In the genomic region with DNA sequence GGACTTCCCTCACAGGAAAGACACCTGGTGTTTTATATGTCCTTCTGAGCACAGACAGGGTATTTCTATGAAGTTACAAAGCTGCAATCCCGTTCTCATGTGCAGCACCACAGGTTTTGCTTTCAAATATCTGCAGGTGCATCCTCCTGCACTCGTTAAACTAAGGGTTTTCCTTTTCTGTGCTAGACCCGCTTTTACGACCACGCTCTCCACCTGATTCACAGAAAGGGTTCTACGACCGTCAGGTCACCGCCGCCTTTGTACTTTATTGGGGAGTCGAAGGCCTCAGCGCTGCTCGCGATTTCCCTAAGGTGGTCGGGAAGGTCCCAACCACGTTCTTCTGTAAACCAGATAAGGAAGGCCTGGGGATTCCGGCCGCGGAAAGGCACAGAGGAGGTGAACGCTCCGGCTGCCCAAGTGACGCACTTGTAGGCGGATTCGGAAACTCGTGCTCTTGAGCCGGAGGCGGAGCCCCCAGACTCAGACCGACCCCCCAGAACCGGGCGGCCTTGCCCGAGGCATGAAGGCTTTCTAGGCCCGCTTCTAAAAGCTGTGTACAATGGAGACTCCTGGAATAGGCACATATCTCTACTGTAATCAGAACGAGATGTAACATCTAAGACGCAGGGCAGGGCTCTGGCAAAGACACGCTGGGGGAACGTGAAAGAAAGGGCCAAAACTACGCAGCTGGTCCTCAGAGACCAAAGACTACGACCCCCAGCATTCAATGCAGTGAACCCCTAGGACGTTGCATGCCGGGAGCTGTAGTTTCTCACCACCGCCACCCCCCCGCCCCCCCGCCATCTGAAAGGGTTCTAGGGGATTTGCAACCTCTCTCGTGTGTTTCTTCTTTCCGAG, we compare ENCODE assay signal across 1 cellular context.
A peak's percentile ranks its signal among the peaks of the same experiment; 100 is the strongest.
TF ChIP-seq lines count a peak whose summit lies in the region.

No MANE protein-coding gene starts in this region.

TF ChIP-seq in K562, 482 proteins besides CTCF, POLR2A, EP300 and RAD21 (continued from another document and continues in another):
- TF ChIP-seq, protein P1, sequence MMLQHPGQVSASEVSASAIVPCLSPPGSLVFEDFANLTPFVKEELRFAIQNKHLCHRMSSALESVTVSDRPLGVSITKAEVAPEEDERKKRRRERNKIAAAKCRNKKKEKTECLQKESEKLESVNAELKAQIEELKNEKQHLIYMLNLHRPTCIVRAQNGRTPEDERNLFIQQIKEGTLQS (IDR thresholded peaks at IDR 0.05) = no peak
- TF ChIP-seq, protein P1 (CRISPR knock-in tag; conservative IDR thresholded peaks at IDR 0.05) = no peak
- TF ChIP-seq CCNT2 (IDR thresholded peaks at IDR 0.05; ENCODE audit: borderline replicate concordance, extremely low read depth, insufficient read length, low read depth, low read length) (no peak), ARHGAP35 (IDR thresholded peaks at IDR 0.05; ENCODE audit: partially characterized antibody) (no peak), TRIM24 (IDR thresholded peaks at IDR 0.05) (no peak), U2AF1 (optimal IDR thresholded peaks at IDR 0.05; ENCODE audit: low read depth, low read length) (no peak), NFE2L1 (tag; IDR thresholded peaks at IDR 0.05; ENCODE audit: borderline replicate concordance, low read depth) (no peak), KLF6 (CRISPR knock-in tag; IDR thresholded peaks at IDR 0.05; ENCODE audit: borderline replicate concordance) (no peak), KAT2B (IDR thresholded peaks at IDR 0.05; ENCODE audit: low read depth, low read length) (no peak), HDAC6 (IDR thresholded peaks at IDR 0.05; ENCODE audit: low read depth, low read length) (no peak), PHTF2 (CRISPR knock-in tag; IDR thresholded peaks at IDR 0.05) (no peak), ZNF644 (tag; IDR thresholded peaks at IDR 0.05; ENCODE audit: low read depth) (peak; percentile 94), ZNF785 (CRISPR knock-in tag; IDR thresholded peaks at IDR 0.05) (no peak), ZNF583 (CRISPR knock-in tag; IDR thresholded peaks at IDR 0.05) (0 out of 2 replicates have a peak, but pooled peaks have one; percentile 21), TSC22D4 (tag; IDR thresholded peaks at IDR 0.05) (no peak), FOXK2 (conservative IDR thresholded peaks at IDR 0.05 in 1 of 2, IDR thresholded peaks at IDR 0.05 in 1 of 2; ENCODE audit: low read depth in 2 of 2) (no peak), TCF7 (IDR thresholded peaks at IDR 0.05; ENCODE audit: borderline replicate concordance) (no peak), STAT5A (IDR thresholded peaks at IDR 0.05; ENCODE audit: borderline replicate concordance, low read length) (no peak), PHF21A (IDR thresholded peaks at IDR 0.05; ENCODE audit: borderline replicate concordance, low read depth) (no peak), RBM25 (IDR thresholded peaks at IDR 0.05; ENCODE audit: low read depth, low read length, severe bottlenecking) (no peak), CBX5 (IDR thresholded peaks at IDR 0.05; ENCODE audit: borderline replicate concordance, low read depth) (no peak), BMI1 (IDR thresholded peaks at IDR 0.05; ENCODE audit: low read length) (no peak), POLR2AphosphoS2 (IDR thresholded peaks at IDR 0.05; ENCODE audit: low read length) (no peak)
- TF ChIP-seq, protein P2, sequence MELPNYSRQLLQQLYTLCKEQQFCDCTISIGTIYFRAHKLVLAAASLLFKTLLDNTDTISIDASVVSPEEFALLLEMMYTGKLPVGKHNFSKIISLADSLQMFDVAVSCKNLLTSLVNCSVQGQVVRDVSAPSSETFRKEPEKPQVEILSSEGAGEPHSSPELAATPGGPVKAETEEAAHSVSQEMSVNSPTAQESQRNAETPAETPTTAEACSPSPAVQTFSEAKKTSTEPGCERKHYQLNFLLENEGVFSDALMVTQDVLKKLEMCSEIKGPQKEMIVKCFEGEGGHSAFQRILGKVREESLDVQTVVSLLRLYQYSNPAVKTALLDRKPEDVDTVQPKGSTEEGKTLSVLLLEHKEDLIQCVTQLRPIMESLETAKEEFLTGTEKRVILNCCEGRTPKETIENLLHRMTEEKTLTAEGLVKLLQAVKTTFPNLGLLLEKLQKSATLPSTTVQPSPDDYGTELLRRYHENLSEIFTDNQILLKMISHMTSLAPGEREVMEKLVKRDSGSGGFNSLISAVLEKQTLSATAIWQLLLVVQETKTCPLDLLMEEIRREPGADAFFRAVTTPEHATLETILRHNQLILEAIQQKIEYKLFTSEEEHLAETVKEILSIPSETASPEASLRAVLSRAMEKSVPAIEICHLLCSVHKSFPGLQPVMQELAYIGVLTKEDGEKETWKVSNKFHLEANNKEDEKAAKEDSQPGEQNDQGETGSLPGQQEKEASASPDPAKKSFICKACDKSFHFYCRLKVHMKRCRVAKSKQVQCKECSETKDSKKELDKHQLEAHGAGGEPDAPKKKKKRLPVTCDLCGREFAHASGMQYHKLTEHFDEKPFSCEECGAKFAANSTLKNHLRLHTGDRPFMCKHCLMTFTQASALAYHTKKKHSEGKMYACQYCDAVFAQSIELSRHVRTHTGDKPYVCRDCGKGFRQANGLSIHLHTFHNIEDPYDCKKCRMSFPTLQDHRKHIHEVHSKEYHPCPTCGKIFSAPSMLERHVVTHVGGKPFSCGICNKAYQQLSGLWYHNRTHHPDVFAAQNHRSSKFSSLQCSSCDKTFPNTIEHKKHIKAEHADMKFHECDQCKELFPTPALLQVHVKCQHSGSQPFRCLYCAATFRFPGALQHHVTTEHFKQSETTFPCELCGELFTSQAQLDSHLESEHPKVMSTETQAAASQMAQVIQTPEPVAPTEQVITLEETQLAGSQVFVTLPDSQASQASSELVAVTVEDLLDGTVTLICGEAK (IDR thresholded peaks at IDR 0.05) = no peak
- TF ChIP-seq, protein P2 (CRISPR knock-in tag; IDR thresholded peaks at IDR 0.05) = no peak
- TF ChIP-seq, protein P3, sequence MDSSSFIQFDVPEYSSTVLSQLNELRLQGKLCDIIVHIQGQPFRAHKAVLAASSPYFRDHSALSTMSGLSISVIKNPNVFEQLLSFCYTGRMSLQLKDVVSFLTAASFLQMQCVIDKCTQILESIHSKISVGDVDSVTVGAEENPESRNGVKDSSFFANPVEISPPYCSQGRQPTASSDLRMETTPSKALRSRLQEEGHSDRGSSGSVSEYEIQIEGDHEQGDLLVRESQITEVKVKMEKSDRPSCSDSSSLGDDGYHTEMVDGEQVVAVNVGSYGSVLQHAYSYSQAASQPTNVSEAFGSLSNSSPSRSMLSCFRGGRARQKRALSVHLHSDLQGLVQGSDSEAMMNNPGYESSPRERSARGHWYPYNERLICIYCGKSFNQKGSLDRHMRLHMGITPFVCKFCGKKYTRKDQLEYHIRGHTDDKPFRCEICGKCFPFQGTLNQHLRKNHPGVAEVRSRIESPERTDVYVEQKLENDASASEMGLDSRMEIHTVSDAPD (CRISPR knock-in tag; IDR thresholded peaks at IDR 0.05) = no peak
- TF ChIP-seq, protein P4, sequence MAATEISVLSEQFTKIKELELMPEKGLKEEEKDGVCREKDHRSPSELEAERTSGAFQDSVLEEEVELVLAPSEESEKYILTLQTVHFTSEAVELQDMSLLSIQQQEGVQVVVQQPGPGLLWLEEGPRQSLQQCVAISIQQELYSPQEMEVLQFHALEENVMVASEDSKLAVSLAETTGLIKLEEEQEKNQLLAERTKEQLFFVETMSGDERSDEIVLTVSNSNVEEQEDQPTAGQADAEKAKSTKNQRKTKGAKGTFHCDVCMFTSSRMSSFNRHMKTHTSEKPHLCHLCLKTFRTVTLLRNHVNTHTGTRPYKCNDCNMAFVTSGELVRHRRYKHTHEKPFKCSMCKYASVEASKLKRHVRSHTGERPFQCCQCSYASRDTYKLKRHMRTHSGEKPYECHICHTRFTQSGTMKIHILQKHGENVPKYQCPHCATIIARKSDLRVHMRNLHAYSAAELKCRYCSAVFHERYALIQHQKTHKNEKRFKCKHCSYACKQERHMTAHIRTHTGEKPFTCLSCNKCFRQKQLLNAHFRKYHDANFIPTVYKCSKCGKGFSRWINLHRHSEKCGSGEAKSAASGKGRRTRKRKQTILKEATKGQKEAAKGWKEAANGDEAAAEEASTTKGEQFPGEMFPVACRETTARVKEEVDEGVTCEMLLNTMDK (IDR thresholded peaks at IDR 0.05; ENCODE audit: borderline replicate concordance, insufficient read depth, low read depth, low read length, poor library complexity, severe bottlenecking) = no peak
- TF ChIP-seq, protein P5, sequence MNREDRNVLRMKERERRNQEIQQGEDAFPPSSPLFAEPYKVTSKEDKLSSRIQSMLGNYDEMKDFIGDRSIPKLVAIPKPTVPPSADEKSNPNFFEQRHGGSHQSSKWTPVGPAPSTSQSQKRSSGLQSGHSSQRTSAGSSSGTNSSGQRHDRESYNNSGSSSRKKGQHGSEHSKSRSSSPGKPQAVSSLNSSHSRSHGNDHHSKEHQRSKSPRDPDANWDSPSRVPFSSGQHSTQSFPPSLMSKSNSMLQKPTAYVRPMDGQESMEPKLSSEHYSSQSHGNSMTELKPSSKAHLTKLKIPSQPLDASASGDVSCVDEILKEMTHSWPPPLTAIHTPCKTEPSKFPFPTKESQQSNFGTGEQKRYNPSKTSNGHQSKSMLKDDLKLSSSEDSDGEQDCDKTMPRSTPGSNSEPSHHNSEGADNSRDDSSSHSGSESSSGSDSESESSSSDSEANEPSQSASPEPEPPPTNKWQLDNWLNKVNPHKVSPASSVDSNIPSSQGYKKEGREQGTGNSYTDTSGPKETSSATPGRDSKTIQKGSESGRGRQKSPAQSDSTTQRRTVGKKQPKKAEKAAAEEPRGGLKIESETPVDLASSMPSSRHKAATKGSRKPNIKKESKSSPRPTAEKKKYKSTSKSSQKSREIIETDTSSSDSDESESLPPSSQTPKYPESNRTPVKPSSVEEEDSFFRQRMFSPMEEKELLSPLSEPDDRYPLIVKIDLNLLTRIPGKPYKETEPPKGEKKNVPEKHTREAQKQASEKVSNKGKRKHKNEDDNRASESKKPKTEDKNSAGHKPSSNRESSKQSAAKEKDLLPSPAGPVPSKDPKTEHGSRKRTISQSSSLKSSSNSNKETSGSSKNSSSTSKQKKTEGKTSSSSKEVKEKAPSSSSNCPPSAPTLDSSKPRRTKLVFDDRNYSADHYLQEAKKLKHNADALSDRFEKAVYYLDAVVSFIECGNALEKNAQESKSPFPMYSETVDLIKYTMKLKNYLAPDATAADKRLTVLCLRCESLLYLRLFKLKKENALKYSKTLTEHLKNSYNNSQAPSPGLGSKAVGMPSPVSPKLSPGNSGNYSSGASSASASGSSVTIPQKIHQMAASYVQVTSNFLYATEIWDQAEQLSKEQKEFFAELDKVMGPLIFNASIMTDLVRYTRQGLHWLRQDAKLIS (CRISPR knock-in tag; IDR thresholded peaks at IDR 0.05) = no peak
- TF ChIP-seq, protein P6, sequence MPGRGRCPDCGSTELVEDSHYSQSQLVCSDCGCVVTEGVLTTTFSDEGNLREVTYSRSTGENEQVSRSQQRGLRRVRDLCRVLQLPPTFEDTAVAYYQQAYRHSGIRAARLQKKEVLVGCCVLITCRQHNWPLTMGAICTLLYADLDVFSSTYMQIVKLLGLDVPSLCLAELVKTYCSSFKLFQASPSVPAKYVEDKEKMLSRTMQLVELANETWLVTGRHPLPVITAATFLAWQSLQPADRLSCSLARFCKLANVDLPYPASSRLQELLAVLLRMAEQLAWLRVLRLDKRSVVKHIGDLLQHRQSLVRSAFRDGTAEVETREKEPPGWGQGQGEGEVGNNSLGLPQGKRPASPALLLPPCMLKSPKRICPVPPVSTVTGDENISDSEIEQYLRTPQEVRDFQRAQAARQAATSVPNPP (IDR thresholded peaks at IDR 0.05; ENCODE audit: borderline replicate concordance, insufficient read depth, insufficient read length) = no peak
- TF ChIP-seq, protein P7, sequence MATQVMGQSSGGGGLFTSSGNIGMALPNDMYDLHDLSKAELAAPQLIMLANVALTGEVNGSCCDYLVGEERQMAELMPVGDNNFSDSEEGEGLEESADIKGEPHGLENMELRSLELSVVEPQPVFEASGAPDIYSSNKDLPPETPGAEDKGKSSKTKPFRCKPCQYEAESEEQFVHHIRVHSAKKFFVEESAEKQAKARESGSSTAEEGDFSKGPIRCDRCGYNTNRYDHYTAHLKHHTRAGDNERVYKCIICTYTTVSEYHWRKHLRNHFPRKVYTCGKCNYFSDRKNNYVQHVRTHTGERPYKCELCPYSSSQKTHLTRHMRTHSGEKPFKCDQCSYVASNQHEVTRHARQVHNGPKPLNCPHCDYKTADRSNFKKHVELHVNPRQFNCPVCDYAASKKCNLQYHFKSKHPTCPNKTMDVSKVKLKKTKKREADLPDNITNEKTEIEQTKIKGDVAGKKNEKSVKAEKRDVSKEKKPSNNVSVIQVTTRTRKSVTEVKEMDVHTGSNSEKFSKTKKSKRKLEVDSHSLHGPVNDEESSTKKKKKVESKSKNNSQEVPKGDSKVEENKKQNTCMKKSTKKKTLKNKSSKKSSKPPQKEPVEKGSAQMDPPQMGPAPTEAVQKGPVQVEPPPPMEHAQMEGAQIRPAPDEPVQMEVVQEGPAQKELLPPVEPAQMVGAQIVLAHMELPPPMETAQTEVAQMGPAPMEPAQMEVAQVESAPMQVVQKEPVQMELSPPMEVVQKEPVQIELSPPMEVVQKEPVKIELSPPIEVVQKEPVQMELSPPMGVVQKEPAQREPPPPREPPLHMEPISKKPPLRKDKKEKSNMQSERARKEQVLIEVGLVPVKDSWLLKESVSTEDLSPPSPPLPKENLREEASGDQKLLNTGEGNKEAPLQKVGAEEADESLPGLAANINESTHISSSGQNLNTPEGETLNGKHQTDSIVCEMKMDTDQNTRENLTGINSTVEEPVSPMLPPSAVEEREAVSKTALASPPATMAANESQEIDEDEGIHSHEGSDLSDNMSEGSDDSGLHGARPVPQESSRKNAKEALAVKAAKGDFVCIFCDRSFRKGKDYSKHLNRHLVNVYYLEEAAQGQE (CRISPR knock-in tag; IDR thresholded peaks at IDR 0.05; ENCODE audit: low read depth) = no peak
